In genomic region chr4:152554742-152555141, GRCh38 we compare ENCODE assay signal across 1 cellular context.
TF ChIP-seq lines count a peak whose summit lies in the region.

No MANE protein-coding gene starts in this region.

TF ChIP-seq in WTC11, 78 proteins besides CTCF, POLR2A, EP300 and RAD21 (continued from another document):
- TF ChIP-seq, protein P1, sequence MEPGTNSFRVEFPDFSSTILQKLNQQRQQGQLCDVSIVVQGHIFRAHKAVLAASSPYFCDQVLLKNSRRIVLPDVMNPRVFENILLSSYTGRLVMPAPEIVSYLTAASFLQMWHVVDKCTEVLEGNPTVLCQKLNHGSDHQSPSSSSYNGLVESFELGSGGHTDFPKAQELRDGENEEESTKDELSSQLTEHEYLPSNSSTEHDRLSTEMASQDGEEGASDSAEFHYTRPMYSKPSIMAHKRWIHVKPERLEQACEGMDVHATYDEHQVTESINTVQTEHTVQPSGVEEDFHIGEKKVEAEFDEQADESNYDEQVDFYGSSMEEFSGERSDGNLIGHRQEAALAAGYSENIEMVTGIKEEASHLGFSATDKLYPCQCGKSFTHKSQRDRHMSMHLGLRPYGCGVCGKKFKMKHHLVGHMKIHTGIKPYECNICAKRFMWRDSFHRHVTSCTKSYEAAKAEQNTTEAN (CRISPR knock-in tag; IDR thresholded peaks at IDR 0.05), result no peak
- TF ChIP-seq ATF3 (CRISPR knock-in tag; conservative IDR thresholded peaks at IDR 0.05), result no peak
- no peak for TF ChIP-seq NR3C1 (CRISPR knock-in tag; conservative IDR thresholded peaks at IDR 0.05; ENCODE audit: low read depth)
- no peak for TF ChIP-seq IRF1 (CRISPR knock-in tag; IDR thresholded peaks at IDR 0.05)
- TF ChIP-seq SOX15 (CRISPR knock-in tag; IDR thresholded peaks at IDR 0.05), result no peak
- TF ChIP-seq, protein P2, sequence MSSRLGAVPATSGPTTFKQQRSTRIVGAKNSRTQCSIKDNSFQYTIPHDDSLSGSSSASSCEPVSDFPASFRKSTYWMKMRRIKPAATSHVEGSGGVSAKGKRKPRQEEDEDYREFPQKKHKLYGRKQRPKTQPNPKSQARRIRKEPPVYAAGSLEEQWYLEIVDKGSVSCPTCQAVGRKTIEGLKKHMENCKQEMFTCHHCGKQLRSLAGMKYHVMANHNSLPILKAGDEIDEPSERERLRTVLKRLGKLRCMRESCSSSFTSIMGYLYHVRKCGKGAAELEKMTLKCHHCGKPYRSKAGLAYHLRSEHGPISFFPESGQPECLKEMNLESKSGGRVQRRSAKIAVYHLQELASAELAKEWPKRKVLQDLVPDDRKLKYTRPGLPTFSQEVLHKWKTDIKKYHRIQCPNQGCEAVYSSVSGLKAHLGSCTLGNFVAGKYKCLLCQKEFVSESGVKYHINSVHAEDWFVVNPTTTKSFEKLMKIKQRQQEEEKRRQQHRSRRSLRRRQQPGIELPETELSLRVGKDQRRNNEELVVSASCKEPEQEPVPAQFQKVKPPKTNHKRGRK (CRISPR knock-in tag; IDR thresholded peaks at IDR 0.05; ENCODE audit: borderline replicate concordance), result no peak
